In genomic region chr7:139918488-139918887, GRCh38 we compare ENCODE assay signal across 16 cellular contexts.
DNase-seq lines count a peak whose midpoint lies in the region; ATAC-seq, FAIRE-seq and TF ChIP-seq lines count a peak whose summit lies in the region.
"Had no signal": no experiment of that assay in that cellular context is flagged by ENCODE, and none has a peak within 500 bp of the region (broad histone marks: within the 10 kb centered on the region; RNA-seq: fewer than 3 reads in every experiment).

No MANE protein-coding gene starts in this region.

- intact Hi-C loops in left cardiac atrium (cut with DNase I): no loop called here

- H3K27me3 ChIP-seq in adipocyte (replicated peaks; ENCODE audit: control insufficient read depth, insufficient read depth, low read length): no peaks in the 10 kb centered on the region
- H3K27me3 ChIP-seq in small intestine (ENCODE audit: control insufficient read depth in 2 of 2, insufficient read depth in 2 of 2, low read length in 2 of 2): no peaks in the 10 kb centered on the region
- H3K27me3 ChIP-seq in osteoblast (ENCODE audit: insufficient read depth, low read length): no peaks in the 10 kb centered on the region
- H3K27me3 ChIP-seq: breast epithelium had no signal

- no peaks in the 10 kb centered on the region for H4K20me1 ChIP-seq in osteoblast (ENCODE audit: insufficient read depth, low read length)

- peak overlapping the region; percentile 22 for H3K4me3 ChIP-seq in adipocyte (ENCODE audit: low read length)
- no peak overlapping the region for H3K4me3 ChIP-seq in small intestine (ENCODE audit: low read depth in 1 of 2, low read length in 2 of 2)
- no peak overlapping the region for H3K4me3 ChIP-seq in osteoblast (ENCODE audit: insufficient read depth, low read length)
- H3K4me3 ChIP-seq: breast epithelium had no signal

- H3K9me3 Mint-ChIP-seq in nephron: no peaks in the 10 kb centered on the region
- H3K9me3 Mint-ChIP-seq: activated naive CD4-positive, alpha-beta T cell treated with anti-CD3 and anti-CD28 coated beads for 36 hours; neural crest cell had no signal

- no peak overlapping the region for H3K4me2 ChIP-seq in osteoblast (ENCODE audit: insufficient read depth, low read length)

- H3K27me3 Mint-ChIP-seq in nephron (ENCODE audit: low read depth): no peaks in the 10 kb centered on the region

- H3K36me3 ChIP-seq in adipocyte (ENCODE audit: control insufficient read depth, insufficient read depth, low read length, severe bottlenecking) (no peaks in the 10 kb centered on the region), small intestine (ENCODE audit: control insufficient read depth in 2 of 2, insufficient read depth in 2 of 2, low read length in 2 of 2) (no peaks in the 10 kb centered on the region), osteoblast (ENCODE audit: insufficient read depth, low read length) (no peaks in the 10 kb centered on the region)
- H3K36me3 ChIP-seq: breast epithelium had no signal

- H3K9ac ChIP-seq in adipocyte (ENCODE audit: low read length): peak overlapping the region; percentile 59

- H3K9me3 ChIP-seq in adipocyte (ENCODE audit: control insufficient read depth, low read length) (no peaks in the 10 kb centered on the region), small intestine (ENCODE audit: control insufficient read depth, low read depth) (no peaks in the 10 kb centered on the region), osteoblast (ENCODE audit: low read depth, low read length) (no peaks in the 10 kb centered on the region)
- H3K9me3 ChIP-seq: breast epithelium, Caco-2 had no signal

- H3K4me1 Mint-ChIP-seq in nephron: peaks cover 28% of the 10 kb centered on the region
- H3K4me1 Mint-ChIP-seq: neural crest cell had no signal

- peaks cover 6% of the 10 kb centered on the region for H3K36me3 Mint-ChIP-seq in nephron (ENCODE audit: low read depth)

- TF ChIP-seq CTCF in nephron (IDR thresholded peaks at IDR 0.05; ENCODE audit: unreplicated experiment in 3 of 3) (no peak), osteoblast (IDR thresholded peaks at IDR 0.05; ENCODE audit: extremely low read depth, low read depth, low read length) (no peak)

- DNase-seq in CMK (ENCODE audit: low read depth) (peak; percentile 72), adipocyte (ENCODE audit: low read depth) (no peak), left cardiac atrium (peak; percentile 49), small intestine (no peak), kidney tubule cell (ENCODE audit: low spot score) (no peak), NOMO-1 (lab: John Stamatoyannopoulos, UW; ENCODE audit: unreplicated experiment in 2 of 2) (no peak), osteoblast (ENCODE audit: insufficient read length, low spot score, missing footprints) (no peak)
- DNase-seq: activated CD4-positive, alpha-beta T cell treated with anti-CD3 and anti-CD28 coated beads for 4 hours; activated naive CD4-positive, alpha-beta T cell treated with anti-CD3 and anti-CD28 coated beads for 36 hours; activated T-cell treated with anti-CD3 and anti-CD28 coated beads for 4 hours; Caco-2; NCI-H2171 treated with DMSO at 0.1 percent for 48 hours; NK-92 treated with Interleukin-12 subunit alpha and Interleukin-12 subunit beta, amount 100 ng/mL, for 24 hours had no signal

- WGBS in small intestine, 3 donors: 51 to 76% (median 67%) methylated on average over 6 of the region's 6 CpGs

- H3K4me1 ChIP-seq in adipocyte (ENCODE audit: control insufficient read depth, insufficient read depth, low read length) (peaks cover 59% of the 10 kb centered on the region), small intestine (ENCODE audit: control insufficient read depth in 2 of 2, insufficient read depth in 1 of 2, low read depth in 1 of 2, low read length in 1 of 2) (no peaks in the 10 kb centered on the region), osteoblast (ENCODE audit: insufficient read depth, low read length) (peaks cover 37% of the 10 kb centered on the region)
- H3K4me1 ChIP-seq: Caco-2 had no signal

- peak overlapping the region in 2 of 3 experiments; percentile 11 to 33 for H3K4me3 Mint-ChIP-seq in nephron
- H3K4me3 Mint-ChIP-seq: activated naive CD4-positive, alpha-beta T cell treated with anti-CD3 and anti-CD28 coated beads for 36 hours; neural crest cell had no signal

- peak overlapping the region in 1 of 2 donors; percentile 1 for H3K27ac ChIP-seq in small intestine (ENCODE audit: low read depth in 1 of 2, low read length in 1 of 2)
- H3K27ac ChIP-seq in osteoblast (ENCODE audit: low read depth, low read length): no peak overlapping the region

- FAIRE-seq in small intestine (lab: Jason Lieb, UNC): no peak

- no peak overlapping the region for H2AFZ ChIP-seq in osteoblast (ENCODE audit: low read length)

- no peaks in the 10 kb centered on the region for H3K79me2 ChIP-seq in osteoblast (ENCODE audit: insufficient read depth, low read length)

- peak; percentile 57 to 89 for ATAC-seq in left cardiac atrium

- peak overlapping the region; percentile 87 to 91 (median 88) for H3K27ac Mint-ChIP-seq in nephron
- H3K27ac Mint-ChIP-seq: activated naive CD4-positive, alpha-beta T cell treated with anti-CD3 and anti-CD28 coated beads for 36 hours had no signal

Comparison
In these comparisons a context has a peak if more than half of its experiments do, and no peak if none do; other contexts are left out.
1. DNase-seq: peak in CMK (single experiment) and left cardiac atrium (single experiment); none in adipocyte (single experiment), small intestine (single experiment), kidney tubule cell (single experiment), NOMO-1 (0 of 2) and osteoblast (single experiment).